In genomic region chr1:174791863-174792262, GRCh38 we compare ENCODE assay signal across 15 cellular contexts.
"Had no signal": no experiment of that assay in that cellular context is flagged by ENCODE, and none has a peak within 500 bp of the region (broad histone marks: within the 10 kb centered on the region; RNA-seq: fewer than 3 reads in every experiment).

No MANE protein-coding gene starts in this region.

- H3K4me2 ChIP-seq: smooth muscle cell had no signal

- DNase-seq: activated CD4-positive, alpha-beta T cell treated with anti-CD3 and anti-CD28 coated beads for 48 hours; activated naive CD4-positive, alpha-beta T cell; effector CD8-positive, alpha-beta T cell; gastrocnemius medialis; heart right ventricle; mucosa of descending colon; natural killer cell; nucleus accumbens; stimulated activated naive B cell treated with anti-CD40 and anti-IgM and Interleukin-4, amounts not matched to agents 10 μg/mL and 1 μg/mL and 100 μg/mL, for 72 hours; transverse colon had no signal

- H3K4me3 ChIP-seq: ascending aorta, cardiac muscle cell, gastrocnemius medialis, heart right ventricle, mucosa of descending colon, right atrium auricular region, smooth muscle cell, transverse colon had no signal

- H3K27me3 ChIP-seq: ascending aorta, cardiac muscle cell, gastrocnemius medialis, heart right ventricle, right atrium auricular region, transverse colon had no signal

- H3K4me1 ChIP-seq: gastrocnemius medialis, right atrium auricular region, transverse colon had no signal

- H3K27ac ChIP-seq: ascending aorta, cardiac muscle cell, gastrocnemius medialis, heart right ventricle, right atrium auricular region, transverse colon had no signal

- H3K9me3 ChIP-seq: ascending aorta, gastrocnemius medialis, heart right ventricle, mucosa of descending colon, right atrium auricular region, transverse colon had no signal

- H3K36me3 ChIP-seq: ascending aorta, cardiac muscle cell, gastrocnemius medialis, heart right ventricle, right atrium auricular region, transverse colon had no signal

- ATAC-seq: gastrocnemius medialis; heart right ventricle; mucosa of descending colon; natural killer cell; stimulated activated naive B cell treated with anti-CD40 and anti-IgM and Interleukin-4, amounts not matched to agents 10 μg/mL and 1 μg/mL and 100 μg/mL, for 72 hours; WTC11 had no signal
